In the genomic region with DNA sequence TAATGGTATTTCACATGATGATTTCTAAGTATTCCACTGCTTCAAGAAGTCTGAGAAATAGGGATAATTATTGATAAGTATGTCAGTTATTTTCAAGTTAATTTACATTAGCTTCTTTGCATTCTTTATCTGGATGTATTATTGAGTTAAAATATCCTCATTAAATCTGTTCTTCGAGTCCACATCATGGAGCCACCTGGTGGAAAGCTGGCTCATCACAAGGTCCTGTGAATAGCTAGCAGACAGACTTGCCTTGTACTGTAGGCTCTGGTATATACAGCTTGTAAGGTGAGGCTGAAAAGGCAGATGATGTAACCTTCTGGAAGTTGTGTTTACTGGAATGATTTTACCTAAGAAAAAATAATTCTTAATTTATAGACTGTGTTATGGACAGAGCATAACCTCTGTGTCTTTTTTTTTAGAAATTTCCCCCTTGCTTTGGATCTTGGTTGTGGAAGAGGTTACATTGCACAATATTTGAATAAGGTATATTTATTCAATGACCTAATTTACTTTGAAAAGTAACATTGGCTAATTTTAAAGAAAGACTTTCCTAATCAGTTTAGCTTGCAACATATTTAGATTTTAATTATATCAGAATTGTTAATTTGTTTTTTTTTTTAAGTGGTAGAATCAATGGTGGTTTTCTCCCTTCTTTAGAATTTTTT, we compare ENCODE assay signal across 1 cellular context.
A peak's percentile ranks its signal among the peaks of the same experiment; 100 is the strongest.
TF ChIP-seq lines count a peak whose summit lies in the region.

No MANE protein-coding gene starts in this region.

TF ChIP-seq in HepG2, 621 proteins besides CTCF, POLR2A, EP300 and RAD21 (continued from another document and continues in another):
- TF ChIP-seq ZSCAN25 (CRISPR knock-in tag; IDR thresholded peaks at IDR 0.05) (no peak), SMARCE1 (IDR thresholded peaks at IDR 0.05; ENCODE audit: borderline replicate concordance) (no peak), AGO1 (IDR thresholded peaks at IDR 0.05; ENCODE audit: low read depth, low read length, poor library complexity, severe bottlenecking) (no peak), NCOA2 (CRISPR knock-in tag; IDR thresholded peaks at IDR 0.05) (0 out of 2 replicates have a peak, but pooled peaks have one; percentile 45), ZNF83 (CRISPR knock-in tag; IDR thresholded peaks at IDR 0.05; ENCODE audit: borderline replicate concordance) (no peak), MIXL1 (CRISPR knock-in tag; IDR thresholded peaks at IDR 0.05) (peak; percentile 57; the same call in 1 of the 2 replicates), ZNF432 (CRISPR knock-in tag; IDR thresholded peaks at IDR 0.05; ENCODE audit: borderline replicate concordance) (no peak), ZNF335 (CRISPR knock-in tag; IDR thresholded peaks at IDR 0.05) (0 out of 2 replicates have a peak, but pooled peaks have one; percentile 13), TSC22D2 (CRISPR knock-in tag; IDR thresholded peaks at IDR 0.05; ENCODE audit: borderline replicate concordance) (no peak), FOXP1 (IDR thresholded peaks at IDR 0.05) (no peak), FOXP1 (CRISPR knock-in tag; IDR thresholded peaks at IDR 0.05) (no peak), ZNF234 (CRISPR knock-in tag; conservative IDR thresholded peaks at IDR 0.05) (no peak), HDAC2 (CRISPR knock-in tag; IDR thresholded peaks at IDR 0.05) (0 out of 2 replicates have a peak, but pooled peaks have one; percentile 13), ZNF274 (CRISPR knock-in tag; IDR thresholded peaks at IDR 0.05) (no peak), XRCC5 (optimal IDR thresholded peaks at IDR 0.05; ENCODE audit: low read length) (peak; percentile 71), ATF7-NPFF (CRISPR knock-in tag; IDR thresholded peaks at IDR 0.05; ENCODE audit: low read depth) (no peak), ZKSCAN8 (CRISPR knock-in tag; IDR thresholded peaks at IDR 0.05; ENCODE audit: borderline replicate concordance) (no peak; the same call in 1 of the 2 replicates), HDAC1 (CRISPR knock-in tag; IDR thresholded peaks at IDR 0.05) (no peak), PAF1 (CRISPR knock-in tag; IDR thresholded peaks at IDR 0.05) (no peak), REXO4 (CRISPR knock-in tag; IDR thresholded peaks at IDR 0.05; ENCODE audit: borderline replicate concordance) (no peak)
- TF ChIP-seq, protein P1, sequence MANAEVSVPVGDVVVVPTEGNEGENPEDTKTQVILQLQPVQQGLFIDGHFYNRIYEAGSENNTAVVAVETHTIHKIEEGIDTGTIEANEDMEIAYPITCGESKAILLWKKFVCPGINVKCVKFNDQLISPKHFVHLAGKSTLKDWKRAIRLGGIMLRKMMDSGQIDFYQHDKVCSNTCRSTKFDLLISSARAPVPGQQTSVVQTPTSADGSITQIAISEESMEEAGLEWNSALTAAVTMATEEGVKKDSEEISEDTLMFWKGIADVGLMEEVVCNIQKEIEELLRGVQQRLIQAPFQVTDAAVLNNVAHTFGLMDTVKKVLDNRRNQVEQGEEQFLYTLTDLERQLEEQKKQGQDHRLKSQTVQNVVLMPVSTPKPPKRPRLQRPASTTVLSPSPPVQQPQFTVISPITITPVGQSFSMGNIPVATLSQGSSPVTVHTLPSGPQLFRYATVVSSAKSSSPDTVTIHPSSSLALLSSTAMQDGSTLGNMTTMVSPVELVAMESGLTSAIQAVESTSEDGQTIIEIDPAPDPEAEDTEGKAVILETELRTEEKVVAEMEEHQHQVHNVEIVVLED (CRISPR knock-in tag; IDR thresholded peaks at IDR 0.05; ENCODE audit: borderline replicate concordance) = no peak
- TF ChIP-seq, protein P2, sequence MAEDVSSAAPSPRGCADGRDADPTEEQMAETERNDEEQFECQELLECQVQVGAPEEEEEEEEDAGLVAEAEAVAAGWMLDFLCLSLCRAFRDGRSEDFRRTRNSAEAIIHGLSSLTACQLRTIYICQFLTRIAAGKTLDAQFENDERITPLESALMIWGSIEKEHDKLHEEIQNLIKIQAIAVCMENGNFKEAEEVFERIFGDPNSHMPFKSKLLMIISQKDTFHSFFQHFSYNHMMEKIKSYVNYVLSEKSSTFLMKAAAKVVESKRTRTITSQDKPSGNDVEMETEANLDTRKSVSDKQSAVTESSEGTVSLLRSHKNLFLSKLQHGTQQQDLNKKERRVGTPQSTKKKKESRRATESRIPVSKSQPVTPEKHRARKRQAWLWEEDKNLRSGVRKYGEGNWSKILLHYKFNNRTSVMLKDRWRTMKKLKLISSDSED (CRISPR knock-in tag; IDR thresholded peaks at IDR 0.05) = no peak
- TF ChIP-seq, protein P3, sequence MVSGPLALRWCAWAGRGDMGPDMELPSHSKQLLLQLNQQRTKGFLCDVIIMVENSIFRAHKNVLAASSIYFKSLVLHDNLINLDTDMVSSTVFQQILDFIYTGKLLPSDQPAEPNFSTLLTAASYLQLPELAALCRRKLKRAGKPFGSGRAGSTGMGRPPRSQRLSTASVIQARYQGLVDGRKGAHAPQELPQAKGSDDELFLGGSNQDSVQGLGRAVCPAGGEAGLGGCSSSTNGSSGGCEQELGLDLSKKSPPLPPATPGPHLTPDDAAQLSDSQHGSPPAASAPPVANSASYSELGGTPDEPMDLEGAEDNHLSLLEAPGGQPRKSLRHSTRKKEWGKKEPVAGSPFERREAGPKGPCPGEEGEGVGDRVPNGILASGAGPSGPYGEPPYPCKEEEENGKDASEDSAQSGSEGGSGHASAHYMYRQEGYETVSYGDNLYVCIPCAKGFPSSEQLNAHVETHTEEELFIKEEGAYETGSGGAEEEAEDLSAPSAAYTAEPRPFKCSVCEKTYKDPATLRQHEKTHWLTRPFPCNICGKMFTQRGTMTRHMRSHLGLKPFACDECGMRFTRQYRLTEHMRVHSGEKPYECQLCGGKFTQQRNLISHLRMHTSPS (CRISPR knock-in tag; IDR thresholded peaks at IDR 0.05; ENCODE audit: low read depth) = no peak
- TF ChIP-seq, protein P4, sequence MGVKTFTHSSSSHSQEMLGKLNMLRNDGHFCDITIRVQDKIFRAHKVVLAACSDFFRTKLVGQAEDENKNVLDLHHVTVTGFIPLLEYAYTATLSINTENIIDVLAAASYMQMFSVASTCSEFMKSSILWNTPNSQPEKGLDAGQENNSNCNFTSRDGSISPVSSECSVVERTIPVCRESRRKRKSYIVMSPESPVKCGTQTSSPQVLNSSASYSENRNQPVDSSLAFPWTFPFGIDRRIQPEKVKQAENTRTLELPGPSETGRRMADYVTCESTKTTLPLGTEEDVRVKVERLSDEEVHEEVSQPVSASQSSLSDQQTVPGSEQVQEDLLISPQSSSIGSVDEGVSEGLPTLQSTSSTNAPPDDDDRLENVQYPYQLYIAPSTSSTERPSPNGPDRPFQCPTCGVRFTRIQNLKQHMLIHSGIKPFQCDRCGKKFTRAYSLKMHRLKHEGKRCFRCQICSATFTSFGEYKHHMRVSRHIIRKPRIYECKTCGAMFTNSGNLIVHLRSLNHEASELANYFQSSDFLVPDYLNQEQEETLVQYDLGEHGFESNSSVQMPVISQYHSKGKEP (CRISPR knock-in tag; IDR thresholded peaks at IDR 0.05) = no peak
- TF ChIP-seq, protein P5, sequence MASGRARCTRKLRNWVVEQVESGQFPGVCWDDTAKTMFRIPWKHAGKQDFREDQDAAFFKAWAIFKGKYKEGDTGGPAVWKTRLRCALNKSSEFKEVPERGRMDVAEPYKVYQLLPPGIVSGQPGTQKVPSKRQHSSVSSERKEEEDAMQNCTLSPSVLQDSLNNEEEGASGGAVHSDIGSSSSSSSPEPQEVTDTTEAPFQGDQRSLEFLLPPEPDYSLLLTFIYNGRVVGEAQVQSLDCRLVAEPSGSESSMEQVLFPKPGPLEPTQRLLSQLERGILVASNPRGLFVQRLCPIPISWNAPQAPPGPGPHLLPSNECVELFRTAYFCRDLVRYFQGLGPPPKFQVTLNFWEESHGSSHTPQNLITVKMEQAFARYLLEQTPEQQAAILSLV (CRISPR knock-in tag; IDR thresholded peaks at IDR 0.05; ENCODE audit: borderline replicate concordance) = no peak
- TF ChIP-seq, protein P6, sequence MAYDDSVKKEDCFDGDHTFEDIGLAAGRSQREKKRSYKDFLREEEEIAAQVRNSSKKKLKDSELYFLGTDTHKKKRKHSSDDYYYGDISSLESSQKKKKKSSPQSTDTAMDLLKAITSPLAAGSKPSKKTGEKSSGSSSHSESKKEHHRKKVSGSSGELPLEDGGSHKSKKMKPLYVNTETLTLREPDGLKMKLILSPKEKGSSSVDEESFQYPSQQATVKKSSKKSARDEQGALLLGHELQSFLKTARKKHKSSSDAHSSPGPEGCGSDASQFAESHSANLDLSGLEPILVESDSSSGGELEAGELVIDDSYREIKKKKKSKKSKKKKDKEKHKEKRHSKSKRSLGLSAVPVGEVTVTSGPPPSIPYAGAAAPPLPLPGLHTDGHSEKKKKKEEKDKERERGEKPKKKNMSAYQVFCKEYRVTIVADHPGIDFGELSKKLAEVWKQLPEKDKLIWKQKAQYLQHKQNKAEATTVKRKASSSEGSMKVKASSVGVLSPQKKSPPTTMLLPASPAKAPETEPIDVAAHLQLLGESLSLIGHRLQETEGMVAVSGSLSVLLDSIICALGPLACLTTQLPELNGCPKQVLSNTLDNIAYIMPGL (CRISPR knock-in tag; IDR thresholded peaks at IDR 0.05; ENCODE audit: borderline replicate concordance in 1 of 2, low read depth in 1 of 2) = peak in 1 of 2 experiments; percentile 48; a peak in 1 of 4 replicates
- TF ChIP-seq, protein P7, sequence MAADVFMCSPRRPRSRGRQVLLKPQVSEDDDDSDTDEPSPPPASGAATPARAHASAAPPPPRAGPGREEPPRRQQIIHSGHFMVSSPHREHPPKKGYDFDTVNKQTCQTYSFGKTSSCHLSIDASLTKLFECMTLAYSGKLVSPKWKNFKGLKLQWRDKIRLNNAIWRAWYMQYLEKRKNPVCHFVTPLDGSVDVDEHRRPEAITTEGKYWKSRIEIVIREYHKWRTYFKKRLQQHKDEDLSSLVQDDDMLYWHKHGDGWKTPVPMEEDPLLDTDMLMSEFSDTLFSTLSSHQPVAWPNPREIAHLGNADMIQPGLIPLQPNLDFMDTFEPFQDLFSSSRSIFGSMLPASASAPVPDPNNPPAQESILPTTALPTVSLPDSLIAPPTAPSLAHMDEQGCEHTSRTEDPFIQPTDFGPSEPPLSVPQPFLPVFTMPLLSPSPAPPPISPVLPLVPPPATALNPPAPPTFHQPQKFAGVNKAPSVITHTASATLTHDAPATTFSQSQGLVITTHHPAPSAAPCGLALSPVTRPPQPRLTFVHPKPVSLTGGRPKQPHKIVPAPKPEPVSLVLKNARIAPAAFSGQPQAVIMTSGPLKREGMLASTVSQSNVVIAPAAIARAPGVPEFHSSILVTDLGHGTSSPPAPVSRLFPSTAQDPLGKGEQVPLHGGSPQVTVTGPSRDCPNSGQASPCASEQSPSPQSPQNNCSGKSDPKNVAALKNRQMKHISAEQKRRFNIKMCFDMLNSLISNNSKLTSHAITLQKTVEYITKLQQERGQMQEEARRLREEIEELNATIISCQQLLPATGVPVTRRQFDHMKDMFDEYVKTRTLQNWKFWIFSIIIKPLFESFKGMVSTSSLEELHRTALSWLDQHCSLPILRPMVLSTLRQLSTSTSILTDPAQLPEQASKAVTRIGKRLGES (CRISPR knock-in tag; IDR thresholded peaks at IDR 0.05; ENCODE audit: borderline replicate concordance) = no peak
- TF ChIP-seq, protein P8, sequence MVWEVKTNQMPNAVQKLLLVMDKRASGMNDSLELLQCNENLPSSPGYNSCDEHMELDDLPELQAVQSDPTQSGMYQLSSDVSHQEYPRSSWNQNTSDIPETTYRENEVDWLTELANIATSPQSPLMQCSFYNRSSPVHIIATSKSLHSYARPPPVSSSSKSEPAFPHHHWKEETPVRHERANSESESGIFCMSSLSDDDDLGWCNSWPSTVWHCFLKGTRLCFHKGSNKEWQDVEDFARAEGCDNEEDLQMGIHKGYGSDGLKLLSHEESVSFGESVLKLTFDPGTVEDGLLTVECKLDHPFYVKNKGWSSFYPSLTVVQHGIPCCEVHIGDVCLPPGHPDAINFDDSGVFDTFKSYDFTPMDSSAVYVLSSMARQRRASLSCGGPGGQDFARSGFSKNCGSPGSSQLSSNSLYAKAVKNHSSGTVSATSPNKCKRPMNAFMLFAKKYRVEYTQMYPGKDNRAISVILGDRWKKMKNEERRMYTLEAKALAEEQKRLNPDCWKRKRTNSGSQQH (CRISPR knock-in tag; IDR thresholded peaks at IDR 0.05; ENCODE audit: low read depth) = no peak
- TF ChIP-seq, protein P9, sequence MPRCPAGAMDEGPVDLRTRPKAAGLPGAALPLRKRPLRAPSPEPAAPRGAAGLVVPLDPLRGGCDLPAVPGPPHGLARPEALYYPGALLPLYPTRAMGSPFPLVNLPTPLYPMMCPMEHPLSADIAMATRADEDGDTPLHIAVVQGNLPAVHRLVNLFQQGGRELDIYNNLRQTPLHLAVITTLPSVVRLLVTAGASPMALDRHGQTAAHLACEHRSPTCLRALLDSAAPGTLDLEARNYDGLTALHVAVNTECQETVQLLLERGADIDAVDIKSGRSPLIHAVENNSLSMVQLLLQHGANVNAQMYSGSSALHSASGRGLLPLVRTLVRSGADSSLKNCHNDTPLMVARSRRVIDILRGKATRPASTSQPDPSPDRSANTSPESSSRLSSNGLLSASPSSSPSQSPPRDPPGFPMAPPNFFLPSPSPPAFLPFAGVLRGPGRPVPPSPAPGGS (CRISPR knock-in tag; IDR thresholded peaks at IDR 0.05) = no peak
- TF ChIP-seq, protein P10, sequence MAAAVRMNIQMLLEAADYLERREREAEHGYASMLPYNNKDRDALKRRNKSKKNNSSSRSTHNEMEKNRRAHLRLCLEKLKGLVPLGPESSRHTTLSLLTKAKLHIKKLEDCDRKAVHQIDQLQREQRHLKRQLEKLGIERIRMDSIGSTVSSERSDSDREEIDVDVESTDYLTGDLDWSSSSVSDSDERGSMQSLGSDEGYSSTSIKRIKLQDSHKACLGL (CRISPR knock-in tag; IDR thresholded peaks at IDR 0.05) = no peak
- TF ChIP-seq, protein P11, sequence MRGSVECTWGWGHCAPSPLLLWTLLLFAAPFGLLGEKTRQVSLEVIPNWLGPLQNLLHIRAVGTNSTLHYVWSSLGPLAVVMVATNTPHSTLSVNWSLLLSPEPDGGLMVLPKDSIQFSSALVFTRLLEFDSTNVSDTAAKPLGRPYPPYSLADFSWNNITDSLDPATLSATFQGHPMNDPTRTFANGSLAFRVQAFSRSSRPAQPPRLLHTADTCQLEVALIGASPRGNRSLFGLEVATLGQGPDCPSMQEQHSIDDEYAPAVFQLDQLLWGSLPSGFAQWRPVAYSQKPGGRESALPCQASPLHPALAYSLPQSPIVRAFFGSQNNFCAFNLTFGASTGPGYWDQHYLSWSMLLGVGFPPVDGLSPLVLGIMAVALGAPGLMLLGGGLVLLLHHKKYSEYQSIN (CRISPR knock-in tag; IDR thresholded peaks at IDR 0.05; ENCODE audit: borderline replicate concordance) = no peak
